ENCODE assay signal across 22 cellular contexts in genomic region chr9:136391737-136392537, GRCh38.
"Had no signal": no experiment of that assay in that cellular context is flagged by ENCODE, and none has a peak within 500 bp of the region (broad histone marks: within the 10 kb centered on the region; RNA-seq: fewer than 3 reads in every experiment).

No MANE protein-coding gene starts in this region.

- H3K4me1 Mint-ChIP-seq: activated B cell treated with CpG ODN at 0.5 μM for 24 hours; central memory CD8-positive, alpha-beta T cell; endodermal cell had no signal

- H3K27ac ChIP-seq: brain microvascular endothelial cell, colonic mucosa, epithelial cell of prostate, lower lobe of right lung, thyroid gland had no signal

- H3K27me3 Mint-ChIP-seq: activated B cell treated with CpG ODN at 0.5 μM for 24 hours; activated naive CD8-positive, alpha-beta T cell treated with anti-CD3 and anti-CD28 coated beads, Interleukin-2, amount 10 ng/mL, durations not matched to agents 7 days and 5 days; activated T-cell treated with anti-CD3 and anti-CD28 coated beads, Interleukin-2, amount 50 U/mL, for 24 hours; central memory CD8-positive, alpha-beta T cell; natural killer cell treated with Interleukin-12 subunit alpha and Interleukin-12 subunit beta and Interleukin-15 and Interleukin-18, amount 100 ng/mL, for 72 hours had no signal

- H3K9me3 ChIP-seq: colonic mucosa, lower lobe of right lung, thyroid gland had no signal

- H3K27ac Mint-ChIP-seq: activated B cell treated with CpG ODN at 0.5 μM for 24 hours; activated CD8-positive, alpha-beta T cell treated with anti-CD3 and anti-CD28 coated beads, Interleukin-2, amount 10 ng/mL, durations not matched to agents 7 days and 5 days; activated naive CD8-positive, alpha-beta T cell treated with anti-CD3 and anti-CD28 coated beads, Interleukin-2, amount 10 ng/mL, durations not matched to agents 7 days and 5 days; activated T-cell treated with anti-CD3 and anti-CD28 coated beads, Interleukin-2, amount 50 U/mL, for 24 hours; activated T-helper 2 cell treated with anti-CD3 and anti-CD28 coated beads, Interferon-gamma antibody, Interleukin-2, Interleukin-4, amounts not matched to agents 10 μg/mL and 5 μg/mL and 100 μg/mL, durations not matched to agents 14 hours and 24 hours and 36 hours; endodermal cell; natural killer cell treated with Interleukin-12 subunit alpha and Interleukin-12 subunit beta and Interleukin-15 and Interleukin-18, amount 100 ng/mL, for 72 hours; T-helper 2 cell treated with Interferon-gamma antibody and Interleukin-4, amounts not matched to agents 5 μg/mL and 100 μg/mL, for 36 hours had no signal

- FAIRE-seq: islet of Langerhans, TTC549 had no signal

- H3K4me1 ChIP-seq: lower lobe of right lung, thyroid gland had no signal

- H3K27me3 ChIP-seq: brain microvascular endothelial cell, colonic mucosa, thyroid gland had no signal

- H3K4me3 ChIP-seq: colonic mucosa, lower lobe of right lung, thyroid gland had no signal

- H3K9me3 Mint-ChIP-seq: activated B cell treated with CpG ODN at 0.5 μM for 24 hours; activated naive CD8-positive, alpha-beta T cell treated with anti-CD3 and anti-CD28 coated beads, Interleukin-2, amount 10 ng/mL, durations not matched to agents 7 days and 5 days; activated T-cell treated with anti-CD3 and anti-CD28 coated beads, Interleukin-2, amount 50 U/mL, for 24 hours; activated T-helper 2 cell treated with anti-CD3 and anti-CD28 coated beads, Interferon-gamma antibody, Interleukin-2, Interleukin-4, amounts not matched to agents 10 μg/mL and 5 μg/mL and 100 μg/mL, durations not matched to agents 14 hours and 24 hours and 36 hours; central memory CD8-positive, alpha-beta T cell; endodermal cell; natural killer cell treated with Interleukin-12 subunit alpha and Interleukin-12 subunit beta and Interleukin-15 and Interleukin-18, amount 100 ng/mL, for 72 hours; T-helper 2 cell treated with Interferon-gamma antibody and Interleukin-4, amounts not matched to agents 5 μg/mL and 100 μg/mL, for 36 hours had no signal

- H3K4me3 Mint-ChIP-seq: activated B cell treated with CpG ODN at 0.5 μM for 24 hours; activated CD8-positive, alpha-beta T cell treated with anti-CD3 and anti-CD28 coated beads, Interleukin-2, amount 10 ng/mL, durations not matched to agents 7 days and 5 days; activated naive CD8-positive, alpha-beta T cell treated with anti-CD3 and anti-CD28 coated beads, Interleukin-2, amount 10 ng/mL, durations not matched to agents 7 days and 5 days; activated T-cell treated with anti-CD3 and anti-CD28 coated beads, Interleukin-2, amount 50 U/mL, for 24 hours; central memory CD8-positive, alpha-beta T cell; endodermal cell; natural killer cell treated with Interleukin-12 subunit alpha and Interleukin-12 subunit beta and Interleukin-15 and Interleukin-18, amount 100 ng/mL, for 72 hours; T-helper 2 cell treated with Interferon-gamma antibody and Interleukin-4, amounts not matched to agents 5 μg/mL and 100 μg/mL, for 36 hours had no signal

- DNase-seq: activated B cell treated with CpG ODN at 0.5 μM for 24 hours; activated CD4-positive, alpha-beta T cell treated with anti-CD3 and anti-CD28 coated beads for 4 hours; activated CD8-positive, alpha-beta T cell treated with anti-CD3 and anti-CD28 coated beads, Interleukin-2, amount 10 ng/mL, durations not matched to agents 7 days and 5 days; activated naive CD4-positive, alpha-beta T cell treated with Interleukin-2 at 50 U/mL for 16 hours; activated naive CD8-positive, alpha-beta T cell treated with anti-CD3 and anti-CD28 coated beads, Interleukin-2, amount 10 ng/mL, durations not matched to agents 7 days and 5 days; activated T-cell treated with anti-CD3 and anti-CD28 coated beads, Interleukin-2, amount 50 U/mL, for 24 hours; brain microvascular endothelial cell; colonic mucosa; endodermal cell; foreskin fibroblast; hippocampal formation; left colon; lower lobe of right lung; stimulated activated naive CD4-positive, alpha-beta T cell; thyroid gland had no signal
